ENCODE assay signal across 1 cellular context in genomic region chr10:79270471-79271246, GRCh38.
TF ChIP-seq lines count a peak whose summit lies in the region.

No MANE protein-coding gene starts in this region.

TF ChIP-seq in IMR-90, 13 proteins besides CTCF, POLR2A, EP300 and RAD21:
- no peak for TF ChIP-seq SMC3 (IDR thresholded peaks at IDR 0.05; ENCODE audit: low read depth, low read length)
- TF ChIP-seq USF2 (IDR thresholded peaks at IDR 0.05; ENCODE audit: low read depth, low read length) = no peak
- TF ChIP-seq CHD1 (IDR thresholded peaks at IDR 0.05; ENCODE audit: low read depth, low read length) = no peak
- TF ChIP-seq ELK1 (IDR thresholded peaks at IDR 0.05; ENCODE audit: borderline replicate concordance, low read depth, low read length) = no peak
- no peak for TF ChIP-seq MAFK (IDR thresholded peaks at IDR 0.05; ENCODE audit: low read depth, low read length)
- no peak for TF ChIP-seq RCOR1 (IDR thresholded peaks at IDR 0.05; ENCODE audit: insufficient replicate concordance, low read length)
- TF ChIP-seq MAZ (IDR thresholded peaks at IDR 0.05; ENCODE audit: borderline replicate concordance, low read depth, low read length) = no peak
- TF ChIP-seq NFE2L2 (IDR thresholded peaks at IDR 0.05; ENCODE audit: low read depth, low read length) = no peak
- no peak for TF ChIP-seq FOS (IDR thresholded peaks at IDR 0.05; ENCODE audit: low read depth, low read length)
- TF ChIP-seq CEBPB (IDR thresholded peaks at IDR 0.05; ENCODE audit: low read depth, low read length) = no peak
- TF ChIP-seq MXI1 (IDR thresholded peaks at IDR 0.05; ENCODE audit: borderline replicate concordance, low read depth, low read length) = no peak
